20 cellular contexts compared by ENCODE assay signal in genomic region chr1:232489256-232489655, GRCh38.
DNase-seq lines count a peak whose midpoint lies in the region; ATAC-seq, FAIRE-seq and TF ChIP-seq lines count a peak whose summit lies in the region.
"Had no signal": no experiment of that assay in that cellular context is flagged by ENCODE, and none has a peak within 500 bp of the region (broad histone marks: within the 10 kb centered on the region; RNA-seq: fewer than 3 reads in every experiment).

No MANE protein-coding gene starts in this region.

- TF ChIP-seq EP300 in A549 (IDR thresholded peaks at IDR 0.05) (no peak), K562 (IDR thresholded peaks at IDR 0.05; ENCODE audit: low read length) (no peak)

- TF ChIP-seq CTCF in A549 (IDR thresholded peaks at IDR 0.05): no peak
- TF ChIP-seq CTCF in IMR-90 (conservative IDR thresholded peaks at IDR 0.05; ENCODE audit: low read depth, low read length): no peak
- no peak for TF ChIP-seq CTCF in K562 (IDR thresholded peaks at IDR 0.05 in 2 of 3, conservative IDR thresholded peaks at IDR 0.05 in 1 of 3; ENCODE audit: insufficient read depth in 2 of 3, low read depth in 1 of 3, low read length in 3 of 3)
- TF ChIP-seq CTCF in WTC11 (IDR thresholded peaks at IDR 0.05): no peak

- H3K4me3 ChIP-seq in A549 (no peak overlapping the region), IMR-90 (ENCODE audit: insufficient read depth, low read depth, low read length) (no peak overlapping the region), K562 (no peak overlapping the region)
- H3K4me3 ChIP-seq: GM12878, GM23338, HAP-1 had no signal

- H3K27me3 Mint-ChIP-seq in WTC11 (ENCODE audit: low read depth): no peaks in the 10 kb centered on the region
- H3K27me3 Mint-ChIP-seq: CD4-positive, alpha-beta memory T cell had no signal

- no peaks in the 10 kb centered on the region for H3K36me3 Mint-ChIP-seq in WTC11
- H3K36me3 Mint-ChIP-seq: CD4-positive, alpha-beta memory T cell had no signal

- no peak overlapping the region for H3K18ac ChIP-seq in IMR-90 (ENCODE audit: low read depth, low read length)

- H2BK5ac ChIP-seq in IMR-90 (ENCODE audit: low read depth, low read length, poor library complexity, severe bottlenecking): no peak overlapping the region

- H3K27ac ChIP-seq in A549 (no peak overlapping the region), IMR-90 (ENCODE audit: insufficient read depth, low read length) (no peak overlapping the region), K562 (ENCODE audit: extremely low read depth, low read depth, low read length) (no peak overlapping the region)

- H3K9me3 Mint-ChIP-seq in WTC11: no peaks in the 10 kb centered on the region
- H3K9me3 Mint-ChIP-seq: CD4-positive, alpha-beta memory T cell; GM23338 had no signal

- no peak overlapping the region for H2BK20ac ChIP-seq in IMR-90 (ENCODE audit: low read depth, low read length)

- H3K9me1 ChIP-seq in IMR-90 (ENCODE audit: insufficient read depth, low read length): peaks cover 10% of the 10 kb centered on the region; the same call in 1 of the 2 replicates
- H3K9me1 ChIP-seq in K562 (ENCODE audit: control insufficient read depth, insufficient read depth, low read length): no peaks in the 10 kb centered on the region

- DNase-seq in A549 (ENCODE audit: low read depth in 1 of 2, low spot score in 1 of 2) (no peak), IMR-90 (no peak), K562 (ENCODE audit: extremely low read depth in 1 of 4, low spot score in 3 of 4) (no peak), WTC11 (ENCODE audit: low spot score) (no peak), NCI-H526 treated with DMSO at 0.1 percent for 48 hours (lab: John Stamatoyannopoulos, UW) (no peak)
- DNase-seq: 8988T; C1 segment of cervical spinal cord; CD4-positive, alpha-beta memory T cell; COR-L47; DMS 273 treated with DMSO at 0.1 percent for 48 hours; DMS79; EL; GDM1; HFFc6 had no signal

- intact Hi-C loops in IMR-90 (cut with micrococcal nuclease): no loop called here
- intact Hi-C loops in K562 (cut with micrococcal nuclease): no loop called here

- H2AFZ ChIP-seq in IMR-90 (replicated peaks; ENCODE audit: low read length, poor library complexity) (no peak overlapping the region), K562 (ENCODE audit: low read depth, low read length) (no peak overlapping the region)
- H2AFZ ChIP-seq: GM23338 had no signal

- H3K27me3 ChIP-seq in IMR-90 (ENCODE audit: control insufficient read depth, insufficient read depth, low read length): no peaks in the 10 kb centered on the region
- H3K27me3 ChIP-seq in K562 (ENCODE audit: control insufficient read depth in 2 of 2, insufficient read depth in 2 of 2, low read length in 2 of 2): no peaks in the 10 kb centered on the region

- H4K20me1 ChIP-seq in IMR-90 (ENCODE audit: insufficient read depth, low read length): no peaks in the 10 kb centered on the region
- no peaks in the 10 kb centered on the region for H4K20me1 ChIP-seq in K562 (replicated peaks; ENCODE audit: control insufficient read depth, insufficient read depth, low read length)

- H2AK9ac ChIP-seq in IMR-90 (replicated peaks; ENCODE audit: low read depth, low read length, poor library complexity): no peak overlapping the region

- H3K4me1 ChIP-seq in A549 (no peaks in the 10 kb centered on the region), IMR-90 (ENCODE audit: control insufficient read depth, insufficient read depth, low read length) (peaks cover 13% of the 10 kb centered on the region), K562 (replicated peaks in 1 of 2; ENCODE audit: control insufficient read depth in 2 of 2, insufficient read depth in 2 of 2, low read length in 2 of 2) (no peaks in the 10 kb centered on the region)

- in situ Hi-C loops in IMR-90 (cut with MboI; ENCODE audit: low sequenced_read_pairs): no loop called here
- in situ Hi-C loops in K562 (cut with MboI): no loop called here

- H3K4me3 Mint-ChIP-seq in WTC11: no peak overlapping the region
- H3K4me3 Mint-ChIP-seq: CD4-positive, alpha-beta memory T cell; GM23338; HFFc6 had no signal

- H3K79me2 ChIP-seq in K562 (ENCODE audit: control insufficient read depth, insufficient read depth, low read length): no peaks in the 10 kb centered on the region

- CTCF ChIA-PET in A549 (lab: Yijun Ruan, JAX): no interaction called here
- CTCF ChIA-PET in IMR-90 (lab: Yijun Ruan, JAX): no interaction called here
- CTCF ChIA-PET in K562 (lab: Yijun Ruan, JAX; ENCODE audit: low intra/inter-chr PET ratio): no interaction called here
- CTCF ChIA-PET in WTC11 (lab: Charles Lee): no interaction called here

- H2BK120ac ChIP-seq in IMR-90 (ENCODE audit: low read depth, low read length): no peak overlapping the region

- H3K36me3 ChIP-seq in IMR-90 (ENCODE audit: control insufficient read depth, insufficient read depth, low read length) (peaks cover 4% of the 10 kb centered on the region; the same call in 1 of the 2 replicates), K562 (ENCODE audit: control insufficient read depth, insufficient read depth, low read length) (no peaks in the 10 kb centered on the region)
- H3K36me3 ChIP-seq: HAP-1 had no signal

- H3K4me1 Mint-ChIP-seq in WTC11: no peaks in the 10 kb centered on the region
- H3K4me1 Mint-ChIP-seq: CD4-positive, alpha-beta memory T cell; GM23338 had no signal

- H4K8ac ChIP-seq in IMR-90 (ENCODE audit: low read depth in 2 of 2, low read length in 2 of 2): no peak overlapping the region

- ATAC-seq in A549 (no peak), IMR-90 (ENCODE audit: low read depth) (no peak), K562 (no peak), WTC11 (no peak), GM18519 (IDR thresholded peaks at IDR 0.05; ENCODE audit: low FRiP score, unreplicated experiment) (no peak)
- ATAC-seq: GM12878, GM23338 had no signal

- TF ChIP-seq RAD21 in A549 (conservative IDR thresholded peaks at IDR 0.05 in 1 of 2, IDR thresholded peaks at IDR 0.05 in 1 of 2) (no peak), IMR-90 (IDR thresholded peaks at IDR 0.05; ENCODE audit: low read length) (no peak), K562 (CRISPR knock-in tag; conservative IDR thresholded peaks at IDR 0.05 in 1 of 2, IDR thresholded peaks at IDR 0.05 in 1 of 2) (no peak)

- POLR2A ChIA-PET in A549 (lab: Yijun Ruan, JAX): no interaction called here
- POLR2A ChIA-PET in IMR-90 (lab: Charles Lee; ENCODE audit: unreplicated experiment): no interaction called here
- POLR2A ChIA-PET in K562 (lab: Yijun Ruan, JAX): no interaction called here
- POLR2A ChIA-PET in WTC11 (lab: Charles Lee): no interaction called here

- H3K23ac ChIP-seq in IMR-90 (ENCODE audit: low read depth, low read length): no peak overlapping the region

- peaks cover 0 to 4% of the 10 kb centered on the region in 2 experiments; a peak in 1 of 4 replicates for H3K79me1 ChIP-seq in IMR-90 (ENCODE audit: low read depth in 1 of 2, low read length in 2 of 2)

- H3K14ac ChIP-seq in IMR-90 (replicated peaks; ENCODE audit: low read depth, low read length): no peak overlapping the region

- no peak overlapping the region for H2BK15ac ChIP-seq in IMR-90 (ENCODE audit: low read depth, low read length)

- H4K5ac ChIP-seq in IMR-90 (ENCODE audit: low read depth, low read length): no peak overlapping the region

- H3K4me2 ChIP-seq in A549: no peak overlapping the region
- no peak overlapping the region for H3K4me2 ChIP-seq in IMR-90 (ENCODE audit: low read depth, low read length)
- H3K4me2 ChIP-seq in K562 (ENCODE audit: insufficient read depth, low read length): no peak overlapping the region
- H3K4me2 ChIP-seq: GM23338 had no signal

- no peak for FAIRE-seq in A549 (lab: Jason Lieb, UNC)
- FAIRE-seq in K562 (lab: Jason Lieb, UNC): peak; percentile 15
- FAIRE-seq: GM12878, GM19239, H54 had no signal

- dilution Hi-C loops in IMR-90 (cut with HindIII; ENCODE audit: low sequenced_read_pairs, unreplicated experiment): no loop called here

- BruUV-seq in IMR-90 (replicated peaks; lab: Mats Ljungman, UMichigan) (no TSS peak), K562 (replicated peaks; lab: Mats Ljungman, UMichigan) (no TSS peak)

- H3K4ac ChIP-seq in IMR-90 (ENCODE audit: low read depth, low read length): no peak overlapping the region

- no peak overlapping the region for H3K56ac ChIP-seq in IMR-90 (ENCODE audit: extremely low read depth, insufficient read depth, low read length)

- H3K27ac Mint-ChIP-seq in WTC11: no peak overlapping the region
- H3K27ac Mint-ChIP-seq: CD4-positive, alpha-beta memory T cell; GM23338; HFFc6 had no signal

- H3K9me3 ChIP-seq in A549: no peaks in the 10 kb centered on the region
- H3K9me3 ChIP-seq in IMR-90 (ENCODE audit: control insufficient read depth, insufficient read depth, low read length): no peaks in the 10 kb centered on the region
- no peaks in the 10 kb centered on the region for H3K9me3 ChIP-seq in K562 (replicated peaks; ENCODE audit: control insufficient read depth, insufficient read depth, low read depth, low read length)
- H3K9me3 ChIP-seq: HAP-1 had no signal

- H3K9ac ChIP-seq in IMR-90 (ENCODE audit: low read depth, low read length): no peak overlapping the region
- H3K9ac ChIP-seq in K562 (ENCODE audit: insufficient read depth in 1 of 2, low read depth in 2 of 2, low read length in 2 of 2): no peak overlapping the region

- no peak overlapping the region for H4K91ac ChIP-seq in IMR-90 (ENCODE audit: insufficient read depth, low read depth, low read length)

- no peak for TF ChIP-seq POLR2A in A549 (IDR thresholded peaks at IDR 0.05; ENCODE audit: low read length)
- TF ChIP-seq POLR2A in IMR-90 (IDR thresholded peaks at IDR 0.05; ENCODE audit: low read depth, low read length): no peak
- no peak for TF ChIP-seq POLR2A in K562 (conservative IDR thresholded peaks at IDR 0.05)

- no peak overlapping the region for H2AK5ac ChIP-seq in IMR-90 (ENCODE audit: low read depth, low read length)

- 92% methylated on average over 4 of the region's 4 CpGs for WGBS in A549 (ENCODE audit: missing lambda C conversion rate)
- WGBS in IMR-90 (ENCODE audit: extremely low coverage in 2 of 2, insufficient read length in 1 of 2), 2 experiments: no CpG with 5 or more reads among the region's 4 CpGs
- WGBS in K562 (ENCODE audit: insufficient coverage, low coverage, missing lambda C conversion rate): 3% methylated on average over 4 of the region's 4 CpGs

TF ChIP-seq in A549, 52 proteins besides CTCF, POLR2A, EP300 and RAD21 (continues in another document):
- TF ChIP-seq SREBF2 (IDR thresholded peaks at IDR 0.05) (no peak), SMC3 (IDR thresholded peaks at IDR 0.05) (no peak), MYC (IDR thresholded peaks at IDR 0.05; ENCODE audit: borderline replicate concordance, low read length) (no peak)

TF ChIP-seq in IMR-90, 13 proteins besides CTCF, POLR2A, EP300 and RAD21:
- TF ChIP-seq CEBPB (IDR thresholded peaks at IDR 0.05; ENCODE audit: low read depth, low read length) (peak; percentile 83), NFE2L2 (IDR thresholded peaks at IDR 0.05; ENCODE audit: low read depth, low read length) (no peak)
